ENCODE assay signal across 1 cellular context in genomic region chr13:94416454-94417080, GRCh38.
TF ChIP-seq lines count a peak whose summit lies in the region.

No MANE protein-coding gene starts in this region.

TF ChIP-seq in HepG2, 621 proteins besides CTCF, POLR2A, EP300 and RAD21 (continued from another document):
- TF ChIP-seq HOMEZ (CRISPR knock-in tag; IDR thresholded peaks at IDR 0.05; ENCODE audit: low read depth) (0 out of 2 replicates have a peak, but pooled peaks have one; percentile 42), TEAD3 (CRISPR knock-in tag; optimal IDR thresholded peaks at IDR 0.05; ENCODE audit: borderline replicate concordance) (peak; percentile 84), ZKSCAN5 (CRISPR knock-in tag; IDR thresholded peaks at IDR 0.05) (no peak), SOX6 (IDR thresholded peaks at IDR 0.05) (no peak), SOX6 (CRISPR knock-in tag; IDR thresholded peaks at IDR 0.05) (no peak), ATF2 (CRISPR knock-in tag; IDR thresholded peaks at IDR 0.05) (peak; percentile 34; the same call in 1 of the 2 replicates)
- TF ChIP-seq, protein P1, sequence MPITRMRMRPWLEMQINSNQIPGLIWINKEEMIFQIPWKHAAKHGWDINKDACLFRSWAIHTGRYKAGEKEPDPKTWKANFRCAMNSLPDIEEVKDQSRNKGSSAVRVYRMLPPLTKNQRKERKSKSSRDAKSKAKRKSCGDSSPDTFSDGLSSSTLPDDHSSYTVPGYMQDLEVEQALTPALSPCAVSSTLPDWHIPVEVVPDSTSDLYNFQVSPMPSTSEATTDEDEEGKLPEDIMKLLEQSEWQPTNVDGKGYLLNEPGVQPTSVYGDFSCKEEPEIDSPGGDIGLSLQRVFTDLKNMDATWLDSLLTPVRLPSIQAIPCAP (CRISPR knock-in tag; IDR thresholded peaks at IDR 0.05; ENCODE audit: low read depth), result no peak
TF ChIP-seq in HepG2: peak in this region for 25.
